Comparison of ENCODE assay signal across 18 cellular contexts in genomic region chr20:47093567-47093966, GRCh38.
DNase-seq lines count a peak whose midpoint lies in the region; ATAC-seq, FAIRE-seq and TF ChIP-seq lines count a peak whose summit lies in the region.
"Had no signal": no experiment of that assay in that cellular context is flagged by ENCODE, and none has a peak within 500 bp of the region (broad histone marks: within the 10 kb centered on the region; RNA-seq: fewer than 3 reads in every experiment).

No MANE protein-coding gene starts in this region.

- intact Hi-C loops in sciatic nerve (cut with DNase I), result no loop called here

- peaks cover 26% of the 10 kb centered on the region for H3K4me1 Mint-ChIP-seq in nephron progenitor cell
- H3K4me1 Mint-ChIP-seq: B cell had no signal

- H3K9me3 Mint-ChIP-seq in nephron progenitor cell, result peaks cover 42% of the 10 kb centered on the region

- no peak overlapping the region for H3K4me3 ChIP-seq in WERI-Rb-1 (ENCODE audit: low read depth, low read length)
- H3K4me3 ChIP-seq in right atrium auricular region, result no peak overlapping the region
- H3K4me3 ChIP-seq: BLaER1 treated with 17β-estradiol and CSF1 and Interleukin-3, amounts not matched to agents 10 nM and 100 nM had no signal

- H3K4me3 Mint-ChIP-seq in nephron progenitor cell, result no peak overlapping the region
- H3K4me3 Mint-ChIP-seq: B cell; CD8-positive, alpha-beta T cell; H9 had no signal

- no peaks in the 10 kb centered on the region for H3K4me1 ChIP-seq in right atrium auricular region
- H3K4me1 ChIP-seq: BLaER1 treated with 17β-estradiol and CSF1 and Interleukin-3, amounts not matched to agents 10 nM and 100 nM had no signal

- DNase-seq in HTR-8/SVneo (ENCODE audit: insufficient read length, low spot score), result no peak
- no peak for DNase-seq in WERI-Rb-1
- no peak for DNase-seq in nephron progenitor cell
- peak; percentile 33 for DNase-seq in sciatic nerve (ENCODE audit: low spot score)
- DNase-seq in substantia nigra (lab: John Stamatoyannopoulos, UW), result no peak
- no peak for DNase-seq in right atrium auricular region (ENCODE audit: low spot score)
- no peak for DNase-seq in activated gamma-delta T cell treated with Interleukin-2 at 50 U/mL for 16 hours
- DNase-seq: 8988T; Calu3; CD8-positive, alpha-beta T cell; DMS79 treated with DMSO at 0.1 percent for 48 hours; H9 had no signal

- no peaks in the 10 kb centered on the region for H3K27me3 ChIP-seq in WERI-Rb-1 (ENCODE audit: insufficient read depth, low read depth, severe bottlenecking)
- H3K27me3 ChIP-seq in right atrium auricular region, result no peaks in the 10 kb centered on the region
- H3K27me3 ChIP-seq: BLaER1 treated with 17β-estradiol and CSF1 and Interleukin-3, amounts not matched to agents 10 nM and 100 nM had no signal

- peaks cover 3% of the 10 kb centered on the region for H3K27me3 Mint-ChIP-seq in nephron progenitor cell (ENCODE audit: low read depth, poor library complexity)

- no peak for ATAC-seq in sciatic nerve
- ATAC-seq: CD8-positive, alpha-beta T cell had no signal

- FAIRE-seq in HTR-8/SVneo (lab: Jason Lieb, UNC), result peak; percentile 88
- FAIRE-seq: G401.6, GM12891, GM19239, H1 had no signal

- H3K27ac ChIP-seq in WERI-Rb-1 (0 out of 2 replicates have a peak overlapping the region, but pooled peaks have one; percentile 16), substantia nigra (ENCODE audit: low read depth, low read length, poor library complexity, severe bottlenecking) (no peak overlapping the region), right atrium auricular region (no peak overlapping the region)
- H3K27ac ChIP-seq: BLaER1 treated with 17β-estradiol and CSF1 and Interleukin-3, amounts not matched to agents 10 nM and 100 nM had no signal

- H3K36me3 Mint-ChIP-seq in nephron progenitor cell (ENCODE audit: low read depth), result peaks cover 50% of the 10 kb centered on the region
- H3K36me3 Mint-ChIP-seq: CD8-positive, alpha-beta T cell had no signal

- TF ChIP-seq CTCF in WERI-Rb-1 (IDR thresholded peaks at IDR 0.05; ENCODE audit: low read depth, low read length) (no peak), nephron progenitor cell (IDR thresholded peaks at IDR 0.05) (no peak), right atrium auricular region (IDR thresholded peaks at IDR 0.05) (no peak)

- H3K9me3 ChIP-seq in WERI-Rb-1 (ENCODE audit: severe bottlenecking) (no peaks in the 10 kb centered on the region), right atrium auricular region (peaks cover 0 to 25% of the 10 kb centered on the region in 2 donors)

- H3K36me3 ChIP-seq in WERI-Rb-1 (peaks cover 94% of the 10 kb centered on the region), right atrium auricular region (no peaks in the 10 kb centered on the region)
- H3K36me3 ChIP-seq: BLaER1 treated with 17β-estradiol and CSF1 and Interleukin-3, amounts not matched to agents 10 nM and 100 nM had no signal

- peak overlapping the region; percentile 85 for H3K27ac Mint-ChIP-seq in nephron progenitor cell
- H3K27ac Mint-ChIP-seq: B cell; CD8-positive, alpha-beta T cell; H9 had no signal
